Comparison of ENCODE assay signal across 31 cellular contexts in the genomic region with DNA sequence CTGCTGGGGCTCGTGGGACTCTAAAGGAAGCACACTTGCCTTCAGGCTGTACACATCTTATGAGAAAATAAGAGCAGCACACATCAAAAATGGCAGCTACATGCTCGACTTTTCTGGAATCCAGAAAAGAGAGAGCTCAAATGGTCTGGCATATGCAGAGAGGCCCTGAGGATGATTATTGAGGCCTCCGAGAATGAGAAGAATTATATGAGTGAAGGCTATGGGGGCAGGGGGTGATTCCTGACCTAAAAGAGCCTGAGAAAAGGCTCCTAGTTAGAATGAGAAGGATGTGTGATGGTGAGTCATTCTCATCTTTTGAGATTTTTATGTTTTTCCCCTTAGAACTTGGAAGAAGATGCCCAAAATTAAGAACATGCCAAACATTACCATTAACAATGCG.
"Had no signal": no experiment of that assay in that cellular context is flagged by ENCODE, and none has a peak within 500 bp of the region (broad histone marks: within the 10 kb centered on the region; RNA-seq: fewer than 3 reads in every experiment).

No MANE protein-coding gene starts in this region.

- H3K4me1 ChIP-seq: adrenal gland, breast epithelium, colonic mucosa, gastrocnemius medialis had no signal

- H3K27ac Mint-ChIP-seq: activated naive CD4-positive, alpha-beta T cell treated with anti-CD3 and anti-CD28 coated beads for 36 hours; activated naive CD8-positive, alpha-beta T cell treated with anti-CD3 and anti-CD28 coated beads for 36 hours; activated naive CD8-positive, alpha-beta T cell treated with anti-CD3 and anti-CD28 coated beads, Interleukin-2, amount 50 U/mL, for 24 hours; activated T-helper 2 cell treated with anti-CD3 and anti-CD28 coated beads, Interferon-gamma antibody, Interleukin-2, Interleukin-4, amounts not matched to agents 10 μg/mL and 5 μg/mL and 100 μg/mL, durations not matched to agents 14 hours and 24 hours and 36 hours; brain; endodermal cell had no signal

- ATAC-seq: activated CD8-positive, alpha-beta T cell treated with anti-CD3 and anti-CD28 coated beads for 36 hours; activated naive CD8-positive, alpha-beta T cell treated with anti-CD3 and anti-CD28 coated beads, Interleukin-2, amount 50 U/mL, for 24 hours; activated T-cell treated with anti-CD3 and anti-CD28 coated beads, Interleukin-2, amount 50 U/mL, for 4 hours; esophagus mucosa; gastrocnemius medialis; heart left ventricle had no signal

- H3K9me3 ChIP-seq: adrenal gland, breast epithelium, colonic mucosa, gastrocnemius medialis had no signal

- H3K36me3 ChIP-seq: adrenal gland, breast epithelium, cardiac muscle cell, colonic mucosa, gastrocnemius medialis, heart left ventricle had no signal

- H3K27me3 ChIP-seq: adrenal gland, breast epithelium, cardiac muscle cell, colonic mucosa had no signal

- H3K9me3 Mint-ChIP-seq: activated naive CD4-positive, alpha-beta T cell treated with anti-CD3 and anti-CD28 coated beads for 36 hours; activated T-cell treated with anti-CD3 and anti-CD28 coated beads, Interleukin-2, amount 50 U/mL, for 4 hours; endodermal cell had no signal

- DNase-seq: activated CD4-positive, alpha-beta T cell treated with anti-CD3 and anti-CD28 coated beads for 48 hours; activated CD4-positive, alpha-beta T cell treated with anti-CD3 and anti-CD28 coated beads, Interleukin-2, amount 50 U/mL, for 1 hour; activated CD4-positive, alpha-beta T cell treated with anti-CD3 and anti-CD28 coated beads, Interleukin-2, amount 50 U/mL, for 48 hours; activated CD4-positive, CD25-positive, alpha-beta regulatory T cell; activated CD4-positive, CD25-positive, alpha-beta regulatory T cell treated with anti-CD3 and anti-CD28 coated beads, Interleukin-2, amount 50 U/mL, for 72 hours; activated CD8-positive, alpha-beta memory T cell treated with anti-CD3 and anti-CD28 coated beads for 24 hours; activated CD8-positive, alpha-beta T cell treated with anti-CD3 and anti-CD28 coated beads for 36 hours; activated effector memory CD4-positive, alpha-beta T cell treated with anti-CD3 and anti-CD28 coated beads, Interleukin-2, amount 50 U/mL, for 16 hours; activated naive CD4-positive, alpha-beta T cell treated with anti-CD3 and anti-CD28 coated beads for 36 hours; activated naive CD8-positive, alpha-beta T cell treated with anti-CD3 and anti-CD28 coated beads for 36 hours; activated naive CD8-positive, alpha-beta T cell treated with anti-CD3 and anti-CD28 coated beads, Interleukin-2, amount 50 U/mL, for 24 hours; activated T-cell treated with anti-CD3 and anti-CD28 coated beads, Interleukin-2, amount 50 U/mL, for 4 hours; adrenal gland; amygdala; aorta; central memory CD4-positive, alpha-beta T cell; cerebellar nuclear complex; colonic mucosa; effector memory CD4-positive, alpha-beta T cell; endodermal cell; foreskin fibroblast; gastrocnemius medialis; glutamatergic neuron; heart left ventricle; T-helper 2 cell had no signal

- H3K27me3 Mint-ChIP-seq: brain had no signal

- H3K4me3 ChIP-seq: adrenal gland, breast epithelium, cardiac muscle cell, colonic mucosa, gastrocnemius medialis, heart left ventricle had no signal

- H3K27ac ChIP-seq: adrenal gland, breast epithelium, cardiac muscle cell, colonic mucosa, gastrocnemius medialis, heart left ventricle had no signal

- H3K4me1 Mint-ChIP-seq: activated naive CD4-positive, alpha-beta T cell treated with anti-CD3 and anti-CD28 coated beads, Interleukin-2, amount 50 U/mL, for 24 hours; endodermal cell had no signal

- H3K36me3 Mint-ChIP-seq: activated naive CD4-positive, alpha-beta T cell treated with anti-CD3 and anti-CD28 coated beads, Interleukin-2, amount 50 U/mL, for 24 hours; brain had no signal

- H3K4me3 Mint-ChIP-seq: activated CD8-positive, alpha-beta T cell treated with anti-CD3 and anti-CD28 coated beads for 36 hours; activated naive CD4-positive, alpha-beta T cell treated with anti-CD3 and anti-CD28 coated beads for 36 hours; activated naive CD4-positive, alpha-beta T cell treated with anti-CD3 and anti-CD28 coated beads, Interleukin-2, amount 50 U/mL, for 24 hours; activated naive CD8-positive, alpha-beta T cell treated with anti-CD3 and anti-CD28 coated beads for 36 hours; activated naive CD8-positive, alpha-beta T cell treated with anti-CD3 and anti-CD28 coated beads, Interleukin-2, amount 50 U/mL, for 24 hours; activated T-cell treated with anti-CD3 and anti-CD28 coated beads, Interleukin-2, amount 50 U/mL, for 4 hours; brain; endodermal cell had no signal
